Comparison of ENCODE assay signal across 9 cellular contexts in the genomic region with DNA sequence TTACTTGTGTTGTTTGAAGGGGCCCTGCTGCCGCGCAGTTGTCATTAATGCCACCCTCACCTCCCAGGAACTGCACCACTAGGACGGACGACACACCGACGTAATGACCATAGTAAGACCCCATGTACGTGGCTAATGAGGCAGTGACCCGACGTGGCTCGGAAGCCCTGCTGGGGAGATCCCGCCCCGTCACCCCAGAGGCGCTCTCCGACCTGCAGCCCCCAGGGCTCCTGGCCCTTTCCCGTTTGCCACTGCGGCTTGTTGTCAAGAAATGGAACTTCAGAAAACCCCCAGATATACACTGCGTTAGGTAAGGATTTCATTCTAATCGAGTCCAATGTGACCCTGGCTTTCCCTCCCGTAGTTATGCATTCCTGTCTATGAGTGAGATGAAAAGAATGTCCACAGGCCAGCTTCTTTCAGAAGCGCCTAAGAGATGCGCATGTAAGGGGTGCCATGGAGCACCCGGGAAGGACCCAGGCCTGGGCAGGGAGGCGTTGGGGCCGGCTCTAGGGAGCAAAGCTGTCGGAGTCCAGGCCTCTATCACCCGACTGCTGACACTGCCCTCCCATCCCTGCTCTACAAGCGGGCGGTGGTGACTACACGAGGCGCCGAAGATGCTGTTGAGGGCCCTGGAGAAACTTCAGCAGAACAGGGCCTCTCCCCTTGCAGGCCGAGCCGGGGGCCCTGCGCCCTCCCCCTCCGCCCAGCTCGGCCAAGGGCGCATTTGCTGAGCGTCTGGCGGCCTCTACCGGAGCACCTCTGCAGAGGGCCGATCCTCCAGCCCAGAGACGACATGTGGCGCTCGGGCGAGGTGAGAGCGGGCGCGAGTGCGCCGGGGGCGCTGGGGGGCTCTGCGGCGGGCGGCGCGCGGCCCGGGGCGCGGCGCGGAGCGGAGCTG. TPM values are rescaled to one million over a fixed set of nuclear protein-coding genes. Genes with fewer than 3 reads are reported as not detected.
DNase-seq lines count a peak whose midpoint lies in the region; ATAC-seq and TF ChIP-seq lines count a peak whose summit lies in the region.
"Had no signal": no experiment of that assay in that cellular context is flagged by ENCODE, and none has a peak within 500 bp of the region (broad histone marks: within the 10 kb centered on the region; RNA-seq: fewer than 3 reads in every experiment).

GABRA5 (plus strand) TSS at position 765 of the 901 bp plus-strand sequence. CDS start 2,187 bp downstream, outside the sequence.

- H3K36me3 ChIP-seq in breast epithelium (no peaks in the 10 kb centered on the region), thymus (ENCODE audit: control insufficient read depth, insufficient read depth) (no peaks in the 10 kb centered on the region)

- H3K27me3 ChIP-seq in breast epithelium (peaks cover 0 to 50% of the 10 kb centered on the region in 2 donors), thymus (ENCODE audit: control insufficient read depth, insufficient read depth) (peaks cover 21% of the 10 kb centered on the region)

- ATAC-seq in GM18498 (IDR thresholded peaks at IDR 0.05; ENCODE audit: unreplicated experiment) = no peak

- 10% methylated on average over 63 of the region's 63 CpGs for WGBS in thymus

- H3K4me1 Mint-ChIP-seq in MCF 10A (ENCODE audit: insufficient read depth, unreplicated experiment) = no peaks in the 10 kb centered on the region

- H3K4me3 Mint-ChIP-seq in MCF 10A (ENCODE audit: unreplicated experiment) = no peak within 1 kb of the TSS

- no peak for DNase-seq in breast epithelium (ENCODE audit: low spot score in 2 of 2)
- no peak for DNase-seq in MCF 10A (ENCODE audit: unreplicated experiment)
- peak; percentile 41 for DNase-seq in SKM-1 treated with dmso at 0.1 percent for 144 hours (lab: John Stamatoyannopoulos, UW; ENCODE audit: unreplicated experiment)
- no peak for DNase-seq in stimulated activated CD4-positive, alpha-beta T cell treated with anti-CD3 and anti-CD28 coated beads, Interleukin-4, amount 100 ng/mL, for 4 hours
- no peak for DNase-seq in EL
- DNase-seq: DMS153 had no signal

- H3K9me3 ChIP-seq in breast epithelium (no peaks in the 10 kb centered on the region), iPS-18c (ENCODE audit: control insufficient read depth, insufficient read depth, low read length) (no peaks in the 10 kb centered on the region), thymus (ENCODE audit: control insufficient read depth) (no peaks in the 10 kb centered on the region)

- H3K9me3 Mint-ChIP-seq in MCF 10A (ENCODE audit: unreplicated experiment) = peaks cover 8% of the 10 kb centered on the region

- H3K27me3 Mint-ChIP-seq in MCF 10A (ENCODE audit: insufficient read depth, unreplicated experiment) = no peaks in the 10 kb centered on the region

- CTCF ChIA-PET in MCF 10A (lab: Yijun Ruan, JAX) = no interaction called here

- TF ChIP-seq POLR2A in breast epithelium (IDR thresholded peaks at IDR 0.05) = no peak

- no peak within 1 kb of the TSS for H3K27ac Mint-ChIP-seq in MCF 10A (ENCODE audit: low read depth, unreplicated experiment)

- H3K4me1 ChIP-seq in breast epithelium (no peaks in the 10 kb centered on the region), thymus (ENCODE audit: control insufficient read depth, insufficient read depth, low read length) (no peaks in the 10 kb centered on the region)

- peak within 1 kb of the TSS in 2 of 3 donors; percentile 11 to 37 for H3K4me3 ChIP-seq in breast epithelium
- H3K4me3 ChIP-seq in iPS-18c (ENCODE audit: insufficient read depth, low read depth, low read length) = peak within 1 kb of the TSS; percentile 66
- H3K4me3 ChIP-seq in thymus (ENCODE audit: low read length) = no peak within 1 kb of the TSS

- H3K27ac ChIP-seq in breast epithelium (no peak within 1 kb of the TSS), thymus (ENCODE audit: low read depth) (no peak within 1 kb of the TSS)

- no peaks in the 10 kb centered on the region for H3K36me3 Mint-ChIP-seq in MCF 10A (ENCODE audit: insufficient read depth, unreplicated experiment)

- TF ChIP-seq CTCF in breast epithelium (IDR thresholded peaks at IDR 0.05) (no peak), MCF 10A (IDR thresholded peaks at IDR 0.05; ENCODE audit: unreplicated experiment) (no peak)

- intact Hi-C loops in breast epithelium (cut with DNase I; ENCODE audit: low total_unique reads) = no loop called here
- intact Hi-C loops in MCF 10A (cut with micrococcal nuclease) = no loop called here

- no TSS peak for BruUV-seq in MCF 10A (replicated peaks; lab: Mats Ljungman, UMichigan)

- POLR2A ChIA-PET in MCF 10A (lab: Yijun Ruan, JAX) = no interaction called here

RNA-seq across cellular contexts. Expression of gene GABRA5, which starts in this region (rescaled TPM):
- total RNA-seq in breast epithelium (not detected), MCF 10A (2022) (not detected in 2 replicates)
- polyA plus RNA-seq in thymus = 18.9 TPM
